Comparison of ENCODE assay signal across 15 cellular contexts in the genomic region with DNA sequence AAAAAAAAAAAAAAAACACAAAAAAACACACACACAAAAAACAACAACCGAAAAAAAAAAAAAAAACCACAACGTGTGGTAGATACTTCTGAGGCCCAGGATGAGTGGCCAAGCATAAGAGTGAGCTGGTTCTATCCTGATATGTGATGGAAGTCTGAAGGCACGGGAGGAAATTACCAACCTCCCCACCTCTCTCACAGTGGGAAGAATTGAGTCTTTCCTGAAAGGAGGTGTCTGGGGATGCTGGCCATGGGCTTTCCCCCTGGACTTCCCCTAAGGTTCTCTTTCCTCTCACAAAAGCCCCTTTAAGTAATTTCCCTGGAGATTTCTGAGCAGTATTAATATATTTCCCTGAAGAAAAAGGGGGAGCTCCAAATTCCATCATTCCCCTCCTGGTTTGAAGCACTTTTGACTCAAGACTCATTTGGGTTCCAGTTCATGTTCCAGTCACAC. TPM values are rescaled to one million over a fixed set of nuclear protein-coding genes. Genes with fewer than 3 reads are reported as not detected.
A peak's percentile ranks its signal among the peaks of the same experiment; 100 is the strongest.
DNase-seq lines count a peak whose midpoint lies in the region; ATAC-seq and TF ChIP-seq lines count a peak whose summit lies in the region.
"Had no signal": no experiment of that assay in that cellular context is flagged by ENCODE, and none has a peak within 500 bp of the region (broad histone marks: within the 10 kb centered on the region; RNA-seq: fewer than 3 reads in every experiment).

No MANE protein-coding gene starts in this region.

- CTCF ChIA-PET in activated CD4-positive, alpha-beta memory T cell treated with anti-CD3 and anti-CD28 coated beads for 36 hours (lab: Charles Lee) = interaction anchor here (0.8 to 9.8 kb wide), 5 partner anchors 24 to 1026 kb away, joined by 3 to 338 read pairs (median 3); no protein-coding TSS in a partner anchor
- CTCF ChIA-PET in activated CD4-positive, alpha-beta memory T cell treated with anti-CD3 and anti-CD28 coated beads, Interleukin-2, amount 10 ng/mL, durations not matched to agents 7 days and 5 days (lab: Charles Lee) = interaction anchor here (0.6 to 1.1 kb wide), 5 partner anchors 22 to 197 kb away, joined by 3 to 5 read pairs (median 3); no protein-coding TSS in a partner anchor

- H3K27ac ChIP-seq in layer of hippocampus (ENCODE audit: low read depth, low read length) = peak overlapping the region; percentile 32

- POLR2A ChIA-PET in activated CD4-positive, alpha-beta memory T cell treated with anti-CD3 and anti-CD28 coated beads for 36 hours (lab: Charles Lee) = interaction anchor here (1.4 to 1.5 kb wide), 2 partner anchors 29 to 33 kb away, joined by 3 read pairs; no protein-coding TSS in a partner anchor
- POLR2A ChIA-PET in activated CD4-positive, alpha-beta memory T cell treated with anti-CD3 and anti-CD28 coated beads, Interleukin-2, amount 10 ng/mL, durations not matched to agents 7 days and 5 days (lab: Charles Lee) = no interaction called here

- no peak overlapping the region for H3K4me3 Mint-ChIP-seq in activated CD4-positive, alpha-beta memory T cell treated with anti-CD3 and anti-CD28 coated beads for 36 hours
- H3K4me3 Mint-ChIP-seq in activated CD4-positive, alpha-beta memory T cell treated with anti-CD3 and anti-CD28 coated beads, Interleukin-2, amount 10 ng/mL, durations not matched to agents 7 days and 5 days = no peak overlapping the region
- H3K4me3 Mint-ChIP-seq in activated T-helper 1 cell treated with anti-CD3 and anti-CD28 coated beads, Interleukin-12 subunit alpha, Interleukin-12 subunit beta, Interleukin-2, Interleukin-4 antibody, amounts not matched to agents 30 ng/mL and 10 ng/mL and 1 ng/mL, durations not matched to agents 14 hours and 24 hours and 36 hours = peak overlapping the region; percentile 74

- H3K27me3 ChIP-seq in layer of hippocampus (ENCODE audit: control insufficient read depth, insufficient read depth, low read length) = no peaks in the 10 kb centered on the region

- H3K27ac Mint-ChIP-seq in activated CD4-positive, alpha-beta memory T cell treated with anti-CD3 and anti-CD28 coated beads for 36 hours = peak overlapping the region; percentile 5
- H3K27ac Mint-ChIP-seq in activated CD4-positive, alpha-beta memory T cell treated with anti-CD3 and anti-CD28 coated beads, Interleukin-2, amount 10 ng/mL, durations not matched to agents 7 days and 5 days = no peak overlapping the region
- H3K27ac Mint-ChIP-seq in activated T-helper 1 cell treated with anti-CD3 and anti-CD28 coated beads, Interleukin-12 subunit alpha, Interleukin-12 subunit beta, Interleukin-2, Interleukin-4 antibody, amounts not matched to agents 30 ng/mL and 10 ng/mL and 1 ng/mL, durations not matched to agents 14 hours and 24 hours and 36 hours = peak overlapping the region; percentile 90

- intact Hi-C loops in activated CD4-positive, alpha-beta memory T cell treated with anti-CD3 and anti-CD28 coated beads for 36 hours (cut with micrococcal nuclease) = loop anchor here (2.0 kb wide), 1 partner anchor 14 kb away; no protein-coding TSS in a partner anchor
- intact Hi-C loops in activated T-helper 1 cell treated with anti-CD3 and anti-CD28 coated beads, Interleukin-12 subunit alpha, Interleukin-12 subunit beta, Interleukin-2, Interleukin-4 antibody, amounts not matched to agents 30 ng/mL and 10 ng/mL and 1 ng/mL, durations not matched to agents 14 hours and 24 hours and 36 hours (cut with micrococcal nuclease) = loop anchor here (2.0 kb wide), 1 partner anchor 14 kb away; no protein-coding TSS in a partner anchor

- no peak overlapping the region for H3K4me3 ChIP-seq in GM12865 (ENCODE audit: low read depth, low read length)

- peaks cover 46% of the 10 kb centered on the region for H3K4me1 Mint-ChIP-seq in activated CD4-positive, alpha-beta memory T cell treated with anti-CD3 and anti-CD28 coated beads for 36 hours (ENCODE audit: low read depth)
- peaks cover 46% of the 10 kb centered on the region for H3K4me1 Mint-ChIP-seq in activated CD4-positive, alpha-beta memory T cell treated with anti-CD3 and anti-CD28 coated beads, Interleukin-2, amount 10 ng/mL, durations not matched to agents 7 days and 5 days
- H3K4me1 Mint-ChIP-seq in activated T-helper 1 cell treated with anti-CD3 and anti-CD28 coated beads, Interleukin-12 subunit alpha, Interleukin-12 subunit beta, Interleukin-2, Interleukin-4 antibody, amounts not matched to agents 30 ng/mL and 10 ng/mL and 1 ng/mL, durations not matched to agents 14 hours and 24 hours and 36 hours (ENCODE audit: low read depth) = peaks cover 82% of the 10 kb centered on the region

- peaks cover 2% of the 10 kb centered on the region for H3K27me3 Mint-ChIP-seq in activated CD4-positive, alpha-beta memory T cell treated with anti-CD3 and anti-CD28 coated beads for 36 hours
- H3K27me3 Mint-ChIP-seq in activated CD4-positive, alpha-beta memory T cell treated with anti-CD3 and anti-CD28 coated beads, Interleukin-2, amount 10 ng/mL, durations not matched to agents 7 days and 5 days = peaks cover 17% of the 10 kb centered on the region
- no peaks in the 10 kb centered on the region for H3K27me3 Mint-ChIP-seq in activated T-helper 1 cell treated with anti-CD3 and anti-CD28 coated beads, Interleukin-12 subunit alpha, Interleukin-12 subunit beta, Interleukin-2, Interleukin-4 antibody, amounts not matched to agents 30 ng/mL and 10 ng/mL and 1 ng/mL, durations not matched to agents 14 hours and 24 hours and 36 hours (ENCODE audit: insufficient read depth)

- H3K9me3 Mint-ChIP-seq in activated CD4-positive, alpha-beta memory T cell treated with anti-CD3 and anti-CD28 coated beads for 36 hours = no peaks in the 10 kb centered on the region
- no peaks in the 10 kb centered on the region for H3K9me3 Mint-ChIP-seq in activated CD4-positive, alpha-beta memory T cell treated with anti-CD3 and anti-CD28 coated beads, Interleukin-2, amount 10 ng/mL, durations not matched to agents 7 days and 5 days
- no peaks in the 10 kb centered on the region for H3K9me3 Mint-ChIP-seq in activated T-helper 1 cell treated with anti-CD3 and anti-CD28 coated beads, Interleukin-12 subunit alpha, Interleukin-12 subunit beta, Interleukin-2, Interleukin-4 antibody, amounts not matched to agents 30 ng/mL and 10 ng/mL and 1 ng/mL, durations not matched to agents 14 hours and 24 hours and 36 hours

- DNase-seq in activated CD4-positive, alpha-beta memory T cell treated with anti-CD3 and anti-CD28 coated beads for 36 hours = peak; percentile 44
- no peak for DNase-seq in activated CD4-positive, alpha-beta memory T cell treated with anti-CD3 and anti-CD28 coated beads, Interleukin-2, amount 10 ng/mL, durations not matched to agents 7 days and 5 days
- peak; percentile 45 for DNase-seq in GM12865 (ENCODE audit: low read depth)
- DNase-seq in activated T-helper 1 cell treated with anti-CD3 and anti-CD28 coated beads, Interleukin-12 subunit alpha, Interleukin-12 subunit beta, Interleukin-2, Interleukin-4 antibody, amounts not matched to agents 30 ng/mL and 10 ng/mL and 1 ng/mL, durations not matched to agents 14 hours and 24 hours and 36 hours (ENCODE audit: low spot score) = no peak
- no peak for DNase-seq in NAMALWA (ENCODE audit: low spot score)
- DNase-seq in NCI-H1930 (lab: John Stamatoyannopoulos, UW) = no peak
- DNase-seq: C1 segment of cervical spinal cord, Karpas-422, NCI-H1417 treated with DMSO at 0.1 percent for 48 hours, NCI-H2081, NCI-H526, OCI-M1, RPMI8226 had no signal

- ATAC-seq in HG03342 (IDR thresholded peaks at IDR 0.05; ENCODE audit: unreplicated experiment) = no peak

- TF ChIP-seq CTCF in GM12865 (IDR thresholded peaks at IDR 0.05; ENCODE audit: insufficient read depth, low read depth, low read length, missing control alignments) = no peak

- no peaks in the 10 kb centered on the region for H3K36me3 Mint-ChIP-seq in activated CD4-positive, alpha-beta memory T cell treated with anti-CD3 and anti-CD28 coated beads for 36 hours
- H3K36me3 Mint-ChIP-seq in activated CD4-positive, alpha-beta memory T cell treated with anti-CD3 and anti-CD28 coated beads, Interleukin-2, amount 10 ng/mL, durations not matched to agents 7 days and 5 days (ENCODE audit: low read depth) = no peaks in the 10 kb centered on the region
- peaks cover 12% of the 10 kb centered on the region for H3K36me3 Mint-ChIP-seq in activated T-helper 1 cell treated with anti-CD3 and anti-CD28 coated beads, Interleukin-12 subunit alpha, Interleukin-12 subunit beta, Interleukin-2, Interleukin-4 antibody, amounts not matched to agents 30 ng/mL and 10 ng/mL and 1 ng/mL, durations not matched to agents 14 hours and 24 hours and 36 hours (ENCODE audit: low read depth)

RNA-seq across cellular contexts. Expression of a gene that starts 5.2 kb away (rescaled TPM):
- 10 to 100 TPM in 1 of 2 experiments, 1 to 10 TPM in 1; 9.8 to 10.1 TPM for total RNA-seq in activated CD4-positive, alpha-beta memory T cell treated with anti-CD3 and anti-CD28 coated beads for 36 hours
- 1 to 10 TPM; 1.8 TPM for total RNA-seq in activated CD4-positive, alpha-beta memory T cell treated with anti-CD3 and anti-CD28 coated beads, Interleukin-2, amount 10 ng/mL, durations not matched to agents 7 days and 5 days
- 25.0 and 25.2 TPM in 2 replicates for total RNA-seq in activated T-helper 1 cell treated with anti-CD3 and anti-CD28 coated beads, Interleukin-12 subunit alpha, Interleukin-12 subunit beta, Interleukin-2, Interleukin-4 antibody, amounts not matched to agents 30 ng/mL and 10 ng/mL and 1 ng/mL, durations not matched to agents 14 hours and 24 hours and 36 hours

RNA-seq across cellular contexts. Expression of a gene that starts 21.5 kb away (rescaled TPM):
- total RNA-seq in activated CD4-positive, alpha-beta memory T cell treated with anti-CD3 and anti-CD28 coated beads for 36 hours = 1 to 10 TPM; 9.0 to 9.8 TPM
- 1 to 10 TPM; 8.8 to 9.2 TPM for total RNA-seq in activated CD4-positive, alpha-beta memory T cell treated with anti-CD3 and anti-CD28 coated beads, Interleukin-2, amount 10 ng/mL, durations not matched to agents 7 days and 5 days
- 34.2 and 35.9 TPM in 2 replicates for total RNA-seq in activated T-helper 1 cell treated with anti-CD3 and anti-CD28 coated beads, Interleukin-12 subunit alpha, Interleukin-12 subunit beta, Interleukin-2, Interleukin-4 antibody, amounts not matched to agents 30 ng/mL and 10 ng/mL and 1 ng/mL, durations not matched to agents 14 hours and 24 hours and 36 hours

Comparison
In these comparisons a context has a peak if more than half of its experiments do, and no peak if none do; other contexts are left out.
1. DNase-seq: peak in activated CD4-positive, alpha-beta memory T cell treated with anti-CD3 and anti-CD28 coated beads for 36 hours (single experiment) and GM12865 (single experiment); none in activated CD4-positive, alpha-beta memory T cell treated with anti-CD3 and anti-CD28 coated beads, Interleukin-2, amount 10 ng/mL, durations not matched to agents 7 days and 5 days (single experiment), activated T-helper 1 cell treated with anti-CD3 and anti-CD28 coated beads, Interleukin-12 subunit alpha, Interleukin-12 subunit beta, Interleukin-2, Interleukin-4 antibody, amounts not matched to agents 30 ng/mL and 10 ng/mL and 1 ng/mL, durations not matched to agents 14 hours and 24 hours and 36 hours (single experiment), NAMALWA (single experiment) and NCI-H1930 (0 of 2).